Comparison of ENCODE assay signal across 10 cellular contexts in the genomic region with DNA sequence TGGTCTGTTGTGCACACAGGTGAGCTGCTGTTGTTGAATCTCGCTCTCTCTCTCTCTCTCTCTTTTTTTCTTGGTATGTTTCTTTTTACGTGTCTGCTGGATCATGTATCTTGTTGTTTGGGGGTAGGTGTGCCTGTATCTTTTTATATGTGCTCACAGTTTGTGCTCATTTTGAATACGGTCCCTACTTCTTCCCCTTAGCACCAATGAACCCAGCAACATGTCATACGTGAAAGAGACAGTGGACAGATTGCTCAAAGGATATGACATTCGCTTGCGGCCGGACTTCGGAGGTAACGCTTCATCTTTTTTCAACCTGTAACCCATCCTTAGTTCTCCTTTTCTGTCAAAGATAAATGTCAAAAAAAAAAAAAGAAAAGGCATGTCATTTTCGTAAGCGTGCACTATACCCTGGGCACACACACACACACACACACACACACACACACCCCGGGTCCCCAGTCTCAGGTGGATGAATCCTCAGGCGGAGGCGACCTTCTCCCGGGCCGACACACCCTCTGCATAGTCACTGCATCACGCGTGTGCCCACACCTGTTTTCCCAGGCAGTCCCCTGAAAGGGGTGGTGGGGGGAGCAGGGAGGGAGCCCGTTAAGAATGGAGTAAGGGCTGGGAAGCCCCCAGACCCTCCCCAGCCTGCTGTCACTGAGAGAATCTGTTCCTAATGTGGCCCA. TPM values are rescaled to one million over a fixed set of nuclear protein-coding genes. Genes with fewer than 3 reads are reported as not detected.
DNase-seq lines count a peak whose midpoint lies in the region; ATAC-seq and TF ChIP-seq lines count a peak whose summit lies in the region.
"Had no signal": no experiment of that assay in that cellular context is flagged by ENCODE, and none has a peak within 500 bp of the region (broad histone marks: within the 10 kb centered on the region; RNA-seq: fewer than 3 reads in every experiment).

No MANE protein-coding gene starts in this region.

- H3K27ac ChIP-seq in layer of hippocampus (ENCODE audit: low read depth, low read length): peak overlapping the region; percentile 75
- no peak overlapping the region for H3K27ac ChIP-seq in subcutaneous abdominal adipose tissue (ENCODE audit: low read depth, low read length)
- no peak overlapping the region for H3K27ac ChIP-seq in OCI-LY7 (ENCODE audit: low read depth, low read length, poor library complexity, severe bottlenecking)

- H3K4me1 ChIP-seq in subcutaneous abdominal adipose tissue (ENCODE audit: control insufficient read depth in 5 of 5, insufficient read depth in 5 of 5, low read length in 5 of 5) (peaks cover 0 to 21% (median 19%) of the 10 kb centered on the region in 5 donors), OCI-LY7 (ENCODE audit: insufficient read depth, low read length, poor library complexity, severe bottlenecking) (no peaks in the 10 kb centered on the region)

- intact Hi-C loops in MCF 10A (cut with micrococcal nuclease): no loop called here
- intact Hi-C loops in OCI-LY7 (cut with micrococcal nuclease; ENCODE audit: unreplicated experiment): no loop called here

- peaks cover 13% of the 10 kb centered on the region for H3K4me1 Mint-ChIP-seq in MCF 10A (ENCODE audit: insufficient read depth, unreplicated experiment)

- peak overlapping the region; percentile 50 for H3K4me3 Mint-ChIP-seq in MCF 10A (ENCODE audit: unreplicated experiment)

- H3K9me3 ChIP-seq in subcutaneous abdominal adipose tissue (ENCODE audit: control insufficient read depth in 5 of 5, low read length in 5 of 5) (no peaks in the 10 kb centered on the region), OCI-LY7 (ENCODE audit: low read length) (no peaks in the 10 kb centered on the region)

- no peak for ATAC-seq in HG03442 (IDR thresholded peaks at IDR 0.05; ENCODE audit: unreplicated experiment)

- no peaks in the 10 kb centered on the region for H3K36me3 Mint-ChIP-seq in MCF 10A (ENCODE audit: insufficient read depth, unreplicated experiment)

- peak overlapping the region in 2 of 5 donors; percentile 25 to 52 for H3K9ac ChIP-seq in subcutaneous abdominal adipose tissue (ENCODE audit: low read length in 5 of 5)

- CTCF ChIA-PET in MCF 10A (lab: Yijun Ruan, JAX) (interaction anchor here (0.6 to 0.7 kb wide), 2 partner anchors 14 to 22 kb away, joined by 3 read pairs; no protein-coding TSS in a partner anchor), OCI-LY7 (lab: Charles Lee; ENCODE audit: unreplicated experiment) (no interaction called here)

- no TSS peak for BruUV-seq in MCF 10A (replicated peaks; lab: Mats Ljungman, UMichigan)
- BruUV-seq in OCI-LY7 (replicated peaks; lab: Mats Ljungman, UMichigan): no TSS peak

- no peak for TF ChIP-seq CTCF in MCF 10A (IDR thresholded peaks at IDR 0.05; ENCODE audit: unreplicated experiment)
- no peak for TF ChIP-seq CTCF in OCI-LY7 (conservative IDR thresholded peaks at IDR 0.05; ENCODE audit: low read length)

- H3K27ac Mint-ChIP-seq in MCF 10A (ENCODE audit: low read depth, unreplicated experiment): no peak overlapping the region

- H3K4me3 ChIP-seq in subcutaneous abdominal adipose tissue (ENCODE audit: low read depth in 1 of 5, low read length in 5 of 5) (peak overlapping the region; percentile 54 to 76 (median 61)), OCI-LY7 (ENCODE audit: low read depth, low read length, poor library complexity, severe bottlenecking) (no peak overlapping the region)

- no peak overlapping the region for H3K4me2 ChIP-seq in OCI-LY7 (ENCODE audit: low read length)

- H3K36me3 ChIP-seq in subcutaneous abdominal adipose tissue (ENCODE audit: control insufficient read depth in 5 of 5, insufficient read depth in 5 of 5, low read length in 5 of 5) (no peaks in the 10 kb centered on the region), OCI-LY7 (ENCODE audit: insufficient read depth, low read length) (no peaks in the 10 kb centered on the region)

- no peaks in the 10 kb centered on the region for H3K79me2 ChIP-seq in OCI-LY7 (ENCODE audit: insufficient read depth, low read depth, low read length)

- no peak overlapping the region for H2AFZ ChIP-seq in OCI-LY7 (ENCODE audit: low read length)

- no peaks in the 10 kb centered on the region for H3K9me3 Mint-ChIP-seq in MCF 10A (ENCODE audit: unreplicated experiment)

- H3K27me3 ChIP-seq in layer of hippocampus (ENCODE audit: control insufficient read depth, insufficient read depth, low read length) (no peaks in the 10 kb centered on the region), subcutaneous abdominal adipose tissue (ENCODE audit: control insufficient read depth in 5 of 5, insufficient read depth in 4 of 5, low read length in 5 of 5) (peaks cover 11 to 22% (median 20%) of the 10 kb centered on the region in 5 donors)

- no peaks in the 10 kb centered on the region for H3K9me2 ChIP-seq in OCI-LY7 (ENCODE audit: insufficient read depth, low read length)

- H4K20me1 ChIP-seq in OCI-LY7 (ENCODE audit: insufficient read depth, low read length): no peaks in the 10 kb centered on the region

- peaks cover 78% of the 10 kb centered on the region for H3K27me3 Mint-ChIP-seq in MCF 10A (ENCODE audit: insufficient read depth, unreplicated experiment)

- POLR2A ChIA-PET in MCF 10A (lab: Yijun Ruan, JAX) (interaction anchor here (0.6 to 0.8 kb wide), 2 partner anchors 32 to 532 kb away, joined by 3 to 4 read pairs; no protein-coding TSS in a partner anchor), OCI-LY7 (lab: Charles Lee) (no interaction called here)

- DNase-seq in ELR (ENCODE audit: low read depth) (peak; percentile 36), HT1080 (ENCODE audit: low read depth) (peak; percentile 11), MCF 10A (ENCODE audit: unreplicated experiment) (no peak), OCI-LY7 (ENCODE audit: low spot score) (no peak), NCI-H446 (lab: John Stamatoyannopoulos, UW) (no peak)

RNA-seq across cellular contexts. Expression of a gene that starts 0.5 kb away (rescaled TPM):
- 0.53 and 0.76 TPM in 2 replicates for total RNA-seq in HT1080 (2014; rRNA removed; shearing (Covaris generic))
- polyA plus RNA-seq in HT1080 (2015; cell fraction: cytosol; rRNA removed): 0.14 and 0.17 TPM in 2 replicates
- 0.78 and 1.6 TPM in 2 replicates for polyA plus RNA-seq in HT1080 (2015; cell fraction: nucleus; rRNA removed)
- total RNA-seq in MCF 10A (2022): not detected in 2 replicates
- total RNA-seq in OCI-LY7 (2014; rRNA removed; shearing (Covaris generic)): not detected in 2 replicates
- total RNA-seq in OCI-LY7 (2022): not detected in 2 replicates
- total RNA-seq: LHCN-M2, mononuclear cell had no signal

RNA-seq across cellular contexts. Expression of a gene that starts 38.5 kb away (rescaled TPM):
- total RNA-seq in HT1080 (2014; rRNA removed; shearing (Covaris generic)): 0.03 and 0.11 TPM in 2 replicates
- 0.05 TPM in 1 of 2 replicates, not detected in the other for polyA plus RNA-seq in HT1080 (2015; cell fraction: cytosol; rRNA removed)
- polyA plus RNA-seq in HT1080 (2015; cell fraction: nucleus; rRNA removed): 0.22 TPM in 1 of 2 replicates, not detected in the other
- total RNA-seq in MCF 10A (2022) (not detected in 2 replicates), OCI-LY7 (2022) (not detected in 2 replicates)
- not detected in 2 replicates for total RNA-seq in OCI-LY7 (2014; rRNA removed; shearing (Covaris generic))
- total RNA-seq: LHCN-M2 had no signal

Comparison
In these comparisons a context has a peak if more than half of its experiments do, and no peak if none do; other contexts are left out.
1. DNase-seq: peak in ELR (single experiment) and HT1080 (single experiment); none in MCF 10A (single experiment), OCI-LY7 (single experiment) and NCI-H446 (0 of 2).